ENCODE assay signal across 27 cellular contexts in genomic region chrX:116881961-116882360, GRCh38.
"Had no signal": no experiment of that assay in that cellular context is flagged by ENCODE, and none has a peak within 500 bp of the region (broad histone marks: within the 10 kb centered on the region; RNA-seq: fewer than 3 reads in every experiment).

No MANE protein-coding gene starts in this region.

- H3K27ac Mint-ChIP-seq: naive thymus-derived CD4-positive, alpha-beta T cell; natural killer cell; nephron; neural progenitor cell; progenitor cell of endocrine pancreas; stimulated activated memory B cell treated with anti-CD40 and anti-IgM and Interleukin-4, amounts not matched to agents 10 μg/mL and 1 μg/mL and 100 μg/mL, for 72 hours; stimulated activated naive CD8-positive, alpha-beta T cell treated with anti-CD3 and anti-CD28 coated beads, Interleukin-15, Interleukin-2, amounts not matched to agents 100 ng/mL and 50 ng/mL, for 24 hours had no signal

- H3K79me2 ChIP-seq: parathyroid adenoma had no signal

- H3K4me3 Mint-ChIP-seq: naive thymus-derived CD4-positive, alpha-beta T cell; natural killer cell; nephron; neural progenitor cell; stimulated activated memory B cell treated with anti-CD40 and anti-IgM and Interleukin-4, amounts not matched to agents 10 μg/mL and 1 μg/mL and 100 μg/mL, for 72 hours; stimulated activated naive CD8-positive, alpha-beta T cell treated with anti-CD3 and anti-CD28 coated beads, Interleukin-15, Interleukin-2, amounts not matched to agents 100 ng/mL and 50 ng/mL, for 24 hours had no signal

- H3K27ac ChIP-seq: neural progenitor cell, ovary, parathyroid adenoma, psoas muscle, right lobe of liver, sigmoid colon, stomach, thoracic aorta, thyroid gland, tibial nerve, upper lobe of left lung, uterus had no signal

- H3K27me3 ChIP-seq: neural progenitor cell, ovary, right lobe of liver, sigmoid colon, stomach, thyroid gland, tibial nerve, upper lobe of left lung, uterus had no signal

- H3K4me1 ChIP-seq: neural progenitor cell, parathyroid adenoma, psoas muscle, right lobe of liver, sigmoid colon, stomach, thyroid gland, tibial nerve, upper lobe of left lung, uterus had no signal

- H3K36me3 Mint-ChIP-seq: naive thymus-derived CD4-positive, alpha-beta T cell; natural killer cell; neural progenitor cell; stimulated activated memory B cell treated with anti-CD40 and anti-IgM and Interleukin-4, amounts not matched to agents 10 μg/mL and 1 μg/mL and 100 μg/mL, for 72 hours had no signal

- DNase-seq: naive thymus-derived CD4-positive, alpha-beta T cell; natural killer cell; occipital lobe; ovary; posterior cingulate gyrus; psoas muscle; right cardiac atrium; right lobe of liver; sigmoid colon; small intestine; stimulated activated CD4-positive, alpha-beta T cell treated with anti-CD3 and anti-CD28 coated beads, Interleukin-15, amount 100 ng/mL, for 24 hours; stimulated activated CD4-positive, alpha-beta T cell treated with anti-CD3 and anti-CD28 coated beads, Interleukin-2, amount 100 ng/mL, for 24 hours; stimulated activated CD4-positive, alpha-beta T cell treated with anti-CD3 and anti-CD28 coated beads, Interleukin-2, amount 100 ng/mL, for 48 hours; stimulated activated CD4-positive, alpha-beta T cell treated with anti-CD3 and anti-CD28 coated beads, Interleukin-4, amount 100 ng/mL, for 24 hours; stimulated activated naive CD4-positive, alpha-beta T cell treated with Interleukin-2 at 50 U/mL for 16 hours; stomach; thyroid gland; upper lobe of left lung; uterus had no signal

- H3K4me1 Mint-ChIP-seq: naive thymus-derived CD4-positive, alpha-beta T cell; natural killer cell; nephron; neural progenitor cell; stimulated activated memory B cell treated with anti-CD40 and anti-IgM and Interleukin-4, amounts not matched to agents 10 μg/mL and 1 μg/mL and 100 μg/mL, for 72 hours had no signal

- H2AFZ ChIP-seq: neural progenitor cell, parathyroid adenoma had no signal

- H3K4me2 ChIP-seq: neural progenitor cell had no signal

- H3K9me3 ChIP-seq: ovary, psoas muscle, right lobe of liver, sigmoid colon, thoracic aorta, thyroid gland, tibial nerve, upper lobe of left lung, uterus had no signal

- H3K36me3 ChIP-seq: neural progenitor cell, ovary, right lobe of liver, sigmoid colon, stomach, thoracic aorta, thyroid gland, tibial nerve, upper lobe of left lung, uterus had no signal

- H3K4me3 ChIP-seq: neural progenitor cell, ovary, psoas muscle, right lobe of liver, sigmoid colon, stomach, thoracic aorta, thyroid gland, tibial nerve, upper lobe of left lung, uterus had no signal

- H3K9me3 Mint-ChIP-seq: neural progenitor cell; stimulated activated naive CD8-positive, alpha-beta T cell treated with anti-CD3 and anti-CD28 coated beads, Interleukin-15, Interleukin-2, amounts not matched to agents 100 ng/mL and 50 ng/mL, for 24 hours had no signal

- ATAC-seq: naive thymus-derived CD4-positive, alpha-beta T cell; natural killer cell; psoas muscle; right cardiac atrium; right lobe of liver; stimulated activated memory B cell treated with anti-CD40 and anti-IgM and Interleukin-4, amounts not matched to agents 10 μg/mL and 1 μg/mL and 100 μg/mL, for 72 hours had no signal
